ENCODE assay signal across 9 cellular contexts in the genomic region with DNA sequence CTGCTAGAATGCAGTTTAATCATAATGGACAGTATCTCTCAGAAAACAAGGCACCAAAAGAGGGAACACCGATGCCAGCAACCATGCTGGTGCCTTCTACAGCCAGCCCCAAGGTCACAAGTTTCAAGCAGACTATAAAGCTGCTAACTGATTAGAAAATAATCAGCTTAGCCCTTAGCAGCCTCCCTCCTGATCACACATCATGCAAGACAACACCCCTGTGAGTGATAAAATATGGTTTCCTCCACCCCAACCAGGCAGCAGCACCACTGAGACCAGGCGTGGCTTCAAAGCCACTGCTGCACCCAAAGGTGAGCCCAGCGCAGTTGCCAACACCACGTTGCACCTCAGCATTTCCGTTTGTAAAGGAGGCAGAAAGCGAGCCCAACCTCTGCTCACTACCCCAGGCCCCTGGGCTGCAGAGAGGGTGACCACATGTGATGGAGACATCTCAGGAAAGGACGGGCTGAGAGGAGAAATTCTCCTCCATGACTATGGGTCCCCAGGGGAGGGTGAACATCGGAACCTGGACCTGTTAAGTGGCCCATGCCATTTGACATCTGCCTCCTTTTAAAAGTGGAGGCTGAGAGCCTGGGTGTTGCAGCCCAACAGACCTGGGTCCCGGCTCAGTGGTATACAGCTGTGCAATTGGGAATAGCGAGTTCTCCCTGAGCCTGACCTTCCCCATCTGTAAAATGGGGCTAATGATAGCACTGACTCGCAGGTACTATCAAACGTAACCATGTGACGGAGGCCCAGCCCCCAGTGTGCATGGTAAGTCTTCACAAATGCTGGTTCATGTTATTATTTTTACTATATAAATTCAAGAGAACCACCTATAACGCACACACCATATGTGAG. TPM values are rescaled to one million over a fixed set of nuclear protein-coding genes. Genes with fewer than 3 reads are reported as not detected.
A peak's percentile ranks its signal among the peaks of the same experiment; 100 is the strongest.
DNase-seq lines count a peak whose midpoint lies in the region; ATAC-seq and TF ChIP-seq lines count a peak whose summit lies in the region.
"Had no signal": no experiment of that assay in that cellular context is flagged by ENCODE, and none has a peak within 500 bp of the region (broad histone marks: within the 10 kb centered on the region; RNA-seq: fewer than 3 reads in every experiment).

No MANE protein-coding gene starts in this region.

- peak; percentile 57 for DNase-seq in activated CD8-positive, alpha-beta memory T cell treated with anti-CD3 and anti-CD28 coated beads, Interleukin-2, amount 50 U/mL, for 4 hours
- DNase-seq in Right ventricle myocardium superior = no peak
- no peak for DNase-seq in gastrocnemius medialis
- DNase-seq in kidney tubule cell (ENCODE audit: low spot score) = no peak
- no peak for DNase-seq in 8988T
- DNase-seq in A673 (ENCODE audit: low spot score) = no peak
- no peak for DNase-seq in NCI-H526 treated with DMSO at 0.1 percent for 48 hours (lab: John Stamatoyannopoulos, UW)

- POLR2A ChIA-PET in HEK293 (lab: Yijun Ruan, JAX) (interaction anchor here (1.7 kb wide), 1 partner anchor 12 kb away, joined by 12 read pairs; a partner anchor contains a TSS), A673 (lab: Charles Lee; ENCODE audit: low non-redundant PET) (no interaction called here)

- H3K9me3 ChIP-seq in HEK293 (ENCODE audit: control insufficient read depth, insufficient read depth, low read depth, low read length) = no peaks in the 10 kb centered on the region
- no peaks in the 10 kb centered on the region for H3K9me3 ChIP-seq in gastrocnemius medialis
- no peaks in the 10 kb centered on the region for H3K9me3 ChIP-seq in A673 (ENCODE audit: low read depth, low read length, poor library complexity, severe bottlenecking)

- no peak for TF ChIP-seq CTCF in HEK293 (tag by site-specific recombination; IDR thresholded peaks at IDR 0.05)
- no peak for TF ChIP-seq CTCF in gastrocnemius medialis (IDR thresholded peaks at IDR 0.05 in 4 of 5, conservative IDR thresholded peaks at IDR 0.05 in 1 of 5)
- TF ChIP-seq CTCF in A673 (conservative IDR thresholded peaks at IDR 0.05; ENCODE audit: low read depth, low read length) = no peak

- TF ChIP-seq POLR2A in gastrocnemius medialis (IDR thresholded peaks at IDR 0.05) = no peak

- ATAC-seq in Right ventricle myocardium superior (ENCODE audit: poor library complexity) = peak; percentile 23
- no peak for ATAC-seq in gastrocnemius medialis

- H3K4me3 ChIP-seq in HEK293 (ENCODE audit: low read depth, low read length) (no peak overlapping the region), gastrocnemius medialis (no peak overlapping the region), A673 (ENCODE audit: low read depth, low read length, poor library complexity, severe bottlenecking) (no peak overlapping the region)

- H3K36me3 ChIP-seq in HEK293 (ENCODE audit: control insufficient read depth in 2 of 2, insufficient read depth in 1 of 2, low read length in 2 of 2) (no peaks in the 10 kb centered on the region), gastrocnemius medialis (no peaks in the 10 kb centered on the region), A673 (ENCODE audit: insufficient read depth, low read length, poor library complexity, severe bottlenecking) (no peaks in the 10 kb centered on the region)

- H3K27me3 ChIP-seq in gastrocnemius medialis (no peaks in the 10 kb centered on the region), A673 (replicated peaks; ENCODE audit: insufficient read depth, low read depth, low read length, poor library complexity) (no peaks in the 10 kb centered on the region)

- in situ Hi-C loops in gastrocnemius medialis (cut with MboI; ENCODE audit: low sequenced_read_pairs in 4 of 4) = loop anchor here in 1 of 4 donors (25.0 kb wide), 1 partner anchor 244 kb away; no protein-coding TSS in a partner anchor

- H3K27ac ChIP-seq in HEK293 (ENCODE audit: extremely low read depth, low read depth, low read length) = no peak overlapping the region
- H3K27ac ChIP-seq in gastrocnemius medialis = peak overlapping the region; percentile 81 to 87 (median 85)
- H3K27ac ChIP-seq in A673 (ENCODE audit: low read depth, low read length, poor library complexity, severe bottlenecking) = no peak overlapping the region
- H3K27ac ChIP-seq: KMS-11 had no signal

- H3K4me1 ChIP-seq in HEK293 (ENCODE audit: control insufficient read depth, insufficient read depth, low read length) (no peaks in the 10 kb centered on the region), gastrocnemius medialis (peaks cover 20 to 38% of the 10 kb centered on the region in 2 donors), A673 (ENCODE audit: insufficient read depth, low read length, poor library complexity, severe bottlenecking) (peaks cover 6% of the 10 kb centered on the region)

- intact Hi-C loops in Right ventricle myocardium superior (cut with DNase I) (loop anchor here (10.0 kb wide), 1 partner anchor 97 kb away; no protein-coding TSS in a partner anchor), gastrocnemius medialis (cut with DNase I; ENCODE audit: low total_unique reads) (no loop called here), A673 (cut with micrococcal nuclease; ENCODE audit: unreplicated experiment) (no loop called here)

- BruUV-seq in A673 (replicated peaks; lab: Mats Ljungman, UMichigan) = no TSS peak

- CTCF ChIA-PET in HEK293 (lab: Yijun Ruan, JAX) (interaction anchor here (0.6 kb wide), 1 partner anchor 1999 kb away, joined by 5 read pairs; no protein-coding TSS in a partner anchor), A673 (lab: Charles Lee) (interaction anchor here (0.6 kb wide), 1 partner anchor 99 kb away, joined by 3 read pairs; no protein-coding TSS in a partner anchor)

TF ChIP-seq in HEK293, 187 proteins besides CTCF, POLR2A, EP300 and RAD21 (continues in another document):
- TF ChIP-seq, protein P1, sequence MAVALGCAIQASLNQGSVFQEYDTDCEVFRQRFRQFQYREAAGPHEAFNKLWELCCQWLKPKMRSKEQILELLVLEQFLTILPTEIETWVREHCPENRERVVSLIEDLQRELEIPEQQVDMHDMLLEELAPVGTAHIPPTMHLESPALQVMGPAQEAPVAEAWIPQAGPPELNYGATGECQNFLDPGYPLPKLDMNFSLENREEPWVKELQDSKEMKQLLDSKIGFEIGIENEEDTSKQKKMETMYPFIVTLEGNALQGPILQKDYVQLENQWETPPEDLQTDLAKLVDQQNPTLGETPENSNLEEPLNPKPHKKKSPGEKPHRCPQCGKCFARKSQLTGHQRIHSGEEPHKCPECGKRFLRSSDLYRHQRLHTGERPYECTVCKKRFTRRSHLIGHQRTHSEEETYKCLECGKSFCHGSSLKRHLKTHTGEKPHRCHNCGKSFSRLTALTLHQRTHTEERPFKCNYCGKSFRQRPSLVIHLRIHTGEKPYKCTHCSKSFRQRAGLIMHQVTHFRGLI (tag by site-specific recombination; IDR thresholded peaks at IDR 0.05) = peak; percentile 81
- TF ChIP-seq OSR2 (tag by site-specific recombination; IDR thresholded peaks at IDR 0.05) = no peak
- TF ChIP-seq ZFP41 (tag by site-specific recombination; IDR thresholded peaks at IDR 0.05; ENCODE audit: borderline replicate concordance) = no peak
- TF ChIP-seq EGR2 (tag by site-specific recombination; IDR thresholded peaks at IDR 0.05; ENCODE audit: low read depth) = no peak
- no peak for TF ChIP-seq ZNF155 (tag by site-specific recombination; IDR thresholded peaks at IDR 0.05)
- no peak for TF ChIP-seq ZNF501 (tag by site-specific recombination; IDR thresholded peaks at IDR 0.05)
- TF ChIP-seq ZBTB7A (tag by site-specific recombination; IDR thresholded peaks at IDR 0.05; ENCODE audit: low read depth) = no peak
- TF ChIP-seq, protein P2, sequence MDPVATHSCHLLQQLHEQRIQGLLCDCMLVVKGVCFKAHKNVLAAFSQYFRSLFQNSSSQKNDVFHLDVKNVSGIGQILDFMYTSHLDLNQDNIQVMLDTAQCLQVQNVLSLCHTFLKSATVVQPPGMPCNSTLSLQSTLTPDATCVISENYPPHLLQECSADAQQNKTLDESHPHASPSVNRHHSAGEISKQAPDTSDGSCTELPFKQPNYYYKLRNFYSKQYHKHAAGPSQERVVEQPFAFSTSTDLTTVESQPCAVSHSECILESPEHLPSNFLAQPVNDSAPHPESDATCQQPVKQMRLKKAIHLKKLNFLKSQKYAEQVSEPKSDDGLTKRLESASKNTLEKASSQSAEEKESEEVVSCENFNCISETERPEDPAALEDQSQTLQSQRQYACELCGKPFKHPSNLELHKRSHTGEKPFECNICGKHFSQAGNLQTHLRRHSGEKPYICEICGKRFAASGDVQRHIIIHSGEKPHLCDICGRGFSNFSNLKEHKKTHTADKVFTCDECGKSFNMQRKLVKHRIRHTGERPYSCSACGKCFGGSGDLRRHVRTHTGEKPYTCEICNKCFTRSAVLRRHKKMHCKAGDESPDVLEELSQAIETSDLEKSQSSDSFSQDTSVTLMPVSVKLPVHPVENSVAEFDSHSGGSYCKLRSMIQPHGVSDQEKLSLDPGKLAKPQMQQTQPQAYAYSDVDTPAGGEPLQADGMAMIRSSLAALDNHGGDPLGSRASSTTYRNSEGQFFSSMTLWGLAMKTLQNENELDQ (tag by site-specific recombination; IDR thresholded peaks at IDR 0.05; ENCODE audit: low read depth) = no peak
- no peak for TF ChIP-seq ZFP69B (tag by site-specific recombination; IDR thresholded peaks at IDR 0.05)
- TF ChIP-seq, protein P3, sequence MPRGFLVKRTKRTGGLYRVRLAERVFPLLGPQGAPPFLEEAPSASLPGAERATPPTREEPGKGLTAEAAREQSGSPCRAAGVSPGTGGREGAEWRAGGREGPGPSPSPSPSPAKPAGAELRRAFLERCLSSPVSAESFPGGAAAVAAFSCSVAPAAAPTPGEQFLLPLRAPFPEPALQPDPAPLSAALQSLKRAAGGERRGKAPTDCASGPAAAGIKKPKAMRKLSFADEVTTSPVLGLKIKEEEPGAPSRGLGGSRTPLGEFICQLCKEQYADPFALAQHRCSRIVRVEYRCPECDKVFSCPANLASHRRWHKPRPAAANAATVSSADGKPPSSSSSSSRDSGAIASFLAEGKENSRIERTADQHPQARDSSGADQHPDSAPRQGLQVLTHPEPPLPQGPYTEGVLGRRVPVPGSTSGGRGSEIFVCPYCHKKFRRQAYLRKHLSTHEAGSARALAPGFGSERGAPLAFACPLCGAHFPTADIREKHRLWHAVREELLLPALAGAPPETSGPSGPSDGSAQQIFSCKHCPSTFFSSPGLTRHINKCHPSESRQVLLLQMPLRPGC (tag by site-specific recombination; IDR thresholded peaks at IDR 0.05) = no peak
- 0 out of 2 replicates have a peak, but pooled peaks have one; percentile 4 for TF ChIP-seq ZNF341 (tag by site-specific recombination; IDR thresholded peaks at IDR 0.05; ENCODE audit: low read depth)

RNA-seq across cellular contexts. Expression of a gene that starts 11.5 kb away (rescaled TPM):
- total RNA-seq in Right ventricle myocardium superior = 45.5 TPM
- 100 to 1,000 TPM in 3 of 4 donors, 10 to 100 TPM in 1; 60.2 to 196 (median 125) TPM for total RNA-seq in gastrocnemius medialis
- total RNA-seq in A673 (2021) = 69.5 and 77.1 TPM in 2 replicates

Comparison
In these comparisons a context has a peak if more than half of its experiments do, and no peak if none do; other contexts are left out.
1. H3K27ac ChIP-seq: peak in gastrocnemius medialis (4 of 4); none in HEK293 (single experiment) and A673 (single experiment).